In genomic region chr6:1313755-1314503, GRCh38 we compare ENCODE assay signal across 8 cellular contexts. TPM values are rescaled to one million over a fixed set of nuclear protein-coding genes. Genes with fewer than 3 reads are reported as not detected.
DNase-seq lines count a peak whose midpoint lies in the region; ATAC-seq and TF ChIP-seq lines count a peak whose summit lies in the region.

No MANE protein-coding gene starts in this region.

- H3K4me3 ChIP-seq in kidney epithelial cell (ENCODE audit: low read depth, low read length) = peak overlapping the region; percentile 21

- peaks cover 28% of the 10 kb centered on the region for H3K4me1 Mint-ChIP-seq in activated T-helper 1 cell treated with anti-CD3 and anti-CD28 coated beads, Interleukin-12 subunit alpha, Interleukin-12 subunit beta, Interleukin-2, Interleukin-4 antibody, amounts not matched to agents 30 ng/mL and 10 ng/mL and 1 ng/mL, durations not matched to agents 14 hours and 24 hours and 36 hours (ENCODE audit: low read depth)

- H3K27me3 ChIP-seq in kidney epithelial cell (ENCODE audit: control insufficient read depth, insufficient read depth, low read length) = peaks cover 29% of the 10 kb centered on the region

- peaks cover 6% of the 10 kb centered on the region for H3K9me3 Mint-ChIP-seq in activated T-helper 1 cell treated with anti-CD3 and anti-CD28 coated beads, Interleukin-12 subunit alpha, Interleukin-12 subunit beta, Interleukin-2, Interleukin-4 antibody, amounts not matched to agents 30 ng/mL and 10 ng/mL and 1 ng/mL, durations not matched to agents 14 hours and 24 hours and 36 hours

- peaks cover 9% of the 10 kb centered on the region for H3K36me3 Mint-ChIP-seq in activated T-helper 1 cell treated with anti-CD3 and anti-CD28 coated beads, Interleukin-12 subunit alpha, Interleukin-12 subunit beta, Interleukin-2, Interleukin-4 antibody, amounts not matched to agents 30 ng/mL and 10 ng/mL and 1 ng/mL, durations not matched to agents 14 hours and 24 hours and 36 hours (ENCODE audit: low read depth)

- intact Hi-C loops in activated T-helper 1 cell treated with anti-CD3 and anti-CD28 coated beads, Interleukin-12 subunit alpha, Interleukin-12 subunit beta, Interleukin-2, Interleukin-4 antibody, amounts not matched to agents 30 ng/mL and 10 ng/mL and 1 ng/mL, durations not matched to agents 14 hours and 24 hours and 36 hours (cut with micrococcal nuclease) = loop anchor here (2.0 to 5.0 kb wide), 3 partner anchors 63 to 517 kb away; no protein-coding TSS in a partner anchor

- peak; percentile 19 for DNase-seq in stimulated activated CD4-positive, alpha-beta T cell treated with anti-CD3 and anti-CD28 coated beads, Interleukin-1b, Interleukin-23, amount 100 ng/mL, for 48 hours
- DNase-seq in stimulated activated CD4-positive, alpha-beta T cell treated with anti-CD3 and anti-CD28 coated beads, Interleukin-4, amount 100 ng/mL, for 24 hours = no peak
- DNase-seq in activated T-helper 1 cell treated with anti-CD3 and anti-CD28 coated beads, Interleukin-12 subunit alpha, Interleukin-12 subunit beta, Interleukin-2, Interleukin-4 antibody, amounts not matched to agents 30 ng/mL and 10 ng/mL and 1 ng/mL, durations not matched to agents 14 hours and 24 hours and 36 hours (ENCODE audit: low spot score) = no peak
- no peak for DNase-seq in kidney epithelial cell (ENCODE audit: low read depth)
- DNase-seq in medulla oblongata (ENCODE audit: extremely low spot score) = no peak
- no peak for DNase-seq in SHP77 (lab: John Stamatoyannopoulos, UW)
- no peak for DNase-seq in NCI-H1694 (lab: John Stamatoyannopoulos, UW)

- H3K27me3 Mint-ChIP-seq in activated T-helper 1 cell treated with anti-CD3 and anti-CD28 coated beads, Interleukin-12 subunit alpha, Interleukin-12 subunit beta, Interleukin-2, Interleukin-4 antibody, amounts not matched to agents 30 ng/mL and 10 ng/mL and 1 ng/mL, durations not matched to agents 14 hours and 24 hours and 36 hours (ENCODE audit: insufficient read depth) = peaks cover 55% of the 10 kb centered on the region

- H3K36me3 ChIP-seq in kidney epithelial cell (ENCODE audit: control insufficient read depth, insufficient read depth, low read length) = no peaks in the 10 kb centered on the region

- peak overlapping the region; percentile 92 for H3K27ac Mint-ChIP-seq in activated T-helper 1 cell treated with anti-CD3 and anti-CD28 coated beads, Interleukin-12 subunit alpha, Interleukin-12 subunit beta, Interleukin-2, Interleukin-4 antibody, amounts not matched to agents 30 ng/mL and 10 ng/mL and 1 ng/mL, durations not matched to agents 14 hours and 24 hours and 36 hours

- peak; percentile 13 for TF ChIP-seq CTCF in kidney epithelial cell (IDR thresholded peaks at IDR 0.05; ENCODE audit: insufficient read depth, low read length, poor library complexity, severe bottlenecking)

- ATAC-seq in HG03354 (IDR thresholded peaks at IDR 0.05; ENCODE audit: poor library complexity, severe bottlenecking, unreplicated experiment) = no peak

- peak overlapping the region; percentile 60 for H3K4me3 Mint-ChIP-seq in activated T-helper 1 cell treated with anti-CD3 and anti-CD28 coated beads, Interleukin-12 subunit alpha, Interleukin-12 subunit beta, Interleukin-2, Interleukin-4 antibody, amounts not matched to agents 30 ng/mL and 10 ng/mL and 1 ng/mL, durations not matched to agents 14 hours and 24 hours and 36 hours

RNA-seq across cellular contexts. Expression of gene FOXQ1, which starts 2.0 kb away (rescaled TPM):
- total RNA-seq in activated T-helper 1 cell treated with anti-CD3 and anti-CD28 coated beads, Interleukin-12 subunit alpha, Interleukin-12 subunit beta, Interleukin-2, Interleukin-4 antibody, amounts not matched to agents 30 ng/mL and 10 ng/mL and 1 ng/mL, durations not matched to agents 14 hours and 24 hours and 36 hours = not detected in 2 replicates
- total RNA-seq in kidney epithelial cell = 6.8 and 6.9 TPM in 2 replicates
